Comparison of ENCODE assay signal across 2 cellular contexts in the genomic region with DNA sequence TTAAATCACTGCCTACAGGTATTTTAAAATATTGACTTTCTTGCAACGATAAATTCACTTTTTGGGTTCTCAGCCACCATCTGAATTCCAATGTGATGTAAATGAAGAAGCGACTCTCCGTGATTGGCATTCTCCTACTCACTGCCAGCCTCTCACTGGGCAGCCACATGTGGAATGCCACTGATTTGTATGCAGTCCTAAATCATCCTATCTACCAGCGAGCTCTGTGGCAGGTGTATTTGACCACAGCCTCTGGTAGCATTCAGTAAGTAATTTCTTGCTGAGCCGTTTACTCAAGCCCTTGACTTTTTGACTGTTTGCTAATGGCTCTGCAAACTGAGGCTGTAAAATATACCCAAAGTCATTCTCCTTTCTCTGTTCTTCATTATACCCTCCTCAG.
TF ChIP-seq lines count a peak whose summit lies in the region.

No MANE protein-coding gene starts in this region.

TF ChIP-seq in GM23338, 12 proteins besides CTCF, POLR2A, EP300 and RAD21 (continued from another document):
- no peak for TF ChIP-seq ZNF462 (CRISPR knock-in tag; IDR thresholded peaks at IDR 0.05)
- no peak for TF ChIP-seq EZH2phosphoT487 (IDR thresholded peaks at IDR 0.05; ENCODE audit: unreplicated experiment)
- no peak for TF ChIP-seq REST (IDR thresholded peaks at IDR 0.05; ENCODE audit: unreplicated experiment)
- no peak for TF ChIP-seq ZNF331 (CRISPR knock-in tag; IDR thresholded peaks at IDR 0.05; ENCODE audit: low read depth)
- no peak for TF ChIP-seq JUNB (IDR thresholded peaks at IDR 0.05; ENCODE audit: unreplicated experiment)
- TF ChIP-seq ZNF114 (CRISPR knock-in tag; IDR thresholded peaks at IDR 0.05): no peak
- no peak for TF ChIP-seq NANOG (IDR thresholded peaks at IDR 0.05; ENCODE audit: borderline replicate concordance)
- no peak for TF ChIP-seq STAT1 (IDR thresholded peaks at IDR 0.05; ENCODE audit: unreplicated experiment)
- TF ChIP-seq, protein P1, sequence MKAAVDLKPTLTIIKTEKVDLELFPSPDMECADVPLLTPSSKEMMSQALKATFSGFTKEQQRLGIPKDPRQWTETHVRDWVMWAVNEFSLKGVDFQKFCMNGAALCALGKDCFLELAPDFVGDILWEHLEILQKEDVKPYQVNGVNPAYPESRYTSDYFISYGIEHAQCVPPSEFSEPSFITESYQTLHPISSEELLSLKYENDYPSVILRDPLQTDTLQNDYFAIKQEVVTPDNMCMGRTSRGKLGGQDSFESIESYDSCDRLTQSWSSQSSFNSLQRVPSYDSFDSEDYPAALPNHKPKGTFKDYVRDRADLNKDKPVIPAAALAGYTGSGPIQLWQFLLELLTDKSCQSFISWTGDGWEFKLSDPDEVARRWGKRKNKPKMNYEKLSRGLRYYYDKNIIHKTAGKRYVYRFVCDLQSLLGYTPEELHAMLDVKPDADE (IDR thresholded peaks at IDR 0.05): no peak

TF ChIP-seq in WTC11, 78 proteins besides CTCF, POLR2A, EP300 and RAD21 (continued from another document):
- TF ChIP-seq AFF4 (CRISPR knock-in tag; IDR thresholded peaks at IDR 0.05; ENCODE audit: borderline replicate concordance) (no peak), NR1H2 (CRISPR knock-in tag; IDR thresholded peaks at IDR 0.05) (no peak), JAZF1 (CRISPR knock-in tag; IDR thresholded peaks at IDR 0.05) (no peak), TEAD4 (CRISPR knock-in tag; IDR thresholded peaks at IDR 0.05) (no peak), RELA (CRISPR knock-in tag; IDR thresholded peaks at IDR 0.05; ENCODE audit: borderline replicate concordance) (no peak), STAT6 (CRISPR knock-in tag; conservative IDR thresholded peaks at IDR 0.05; ENCODE audit: low read depth) (no peak), TP53 (CRISPR knock-in tag; IDR thresholded peaks at IDR 0.05) (no peak), NR3C1 (CRISPR knock-in tag; conservative IDR thresholded peaks at IDR 0.05; ENCODE audit: low read depth) (no peak), JUN (CRISPR knock-in tag; IDR thresholded peaks at IDR 0.05) (no peak), ZNF317 (CRISPR knock-in tag; IDR thresholded peaks at IDR 0.05; ENCODE audit: borderline replicate concordance, low read depth) (no peak)
- TF ChIP-seq, protein P2, sequence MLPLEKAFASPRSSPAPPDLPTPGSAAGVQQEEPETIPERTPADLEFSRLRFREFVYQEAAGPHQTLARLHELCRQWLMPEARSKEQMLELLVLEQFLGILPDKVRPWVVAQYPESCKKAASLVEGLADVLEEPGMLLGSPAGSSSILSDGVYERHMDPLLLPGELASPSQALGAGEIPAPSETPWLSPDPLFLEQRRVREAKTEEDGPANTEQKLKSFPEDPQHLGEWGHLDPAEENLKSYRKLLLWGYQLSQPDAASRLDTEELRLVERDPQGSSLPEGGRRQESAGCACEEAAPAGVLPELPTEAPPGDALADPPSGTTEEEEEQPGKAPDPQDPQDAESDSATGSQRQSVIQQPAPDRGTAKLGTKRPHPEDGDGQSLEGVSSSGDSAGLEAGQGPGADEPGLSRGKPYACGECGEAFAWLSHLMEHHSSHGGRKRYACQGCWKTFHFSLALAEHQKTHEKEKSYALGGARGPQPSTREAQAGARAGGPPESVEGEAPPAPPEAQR (CRISPR knock-in tag; IDR thresholded peaks at IDR 0.05): no peak
